ENCODE assay signal across 16 cellular contexts in the genomic region with DNA sequence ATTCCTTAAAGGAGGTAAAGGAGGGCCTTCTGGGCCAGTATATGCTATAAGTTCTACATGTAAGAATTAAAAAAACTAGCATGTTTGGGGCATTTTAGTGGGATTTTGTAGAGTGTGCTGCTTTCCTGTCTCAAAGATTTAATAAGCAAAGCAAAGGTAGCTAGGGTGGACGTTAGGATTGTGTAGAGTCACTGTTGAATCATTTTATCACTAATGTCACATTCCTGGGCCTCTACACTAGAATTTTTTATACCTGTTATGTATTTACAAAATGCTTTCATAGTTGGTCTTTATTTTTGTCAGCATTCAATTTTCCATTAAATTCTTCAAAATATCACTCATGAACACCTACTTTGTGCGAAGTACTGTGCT.
DNase-seq lines count a peak whose midpoint lies in the region; ATAC-seq and TF ChIP-seq lines count a peak whose summit lies in the region.
"Had no signal": no experiment of that assay in that cellular context is flagged by ENCODE, and none has a peak within 500 bp of the region (broad histone marks: within the 10 kb centered on the region; RNA-seq: fewer than 3 reads in every experiment).

No MANE protein-coding gene starts in this region.

- no peaks in the 10 kb centered on the region for H3K27me3 ChIP-seq in DOHH2 (ENCODE audit: control insufficient read depth, low read length)
- no peaks in the 10 kb centered on the region for H3K27me3 ChIP-seq in hepatocyte
- no peaks in the 10 kb centered on the region for H3K27me3 ChIP-seq in thyroid gland

- TF ChIP-seq CTCF in DOHH2 (IDR thresholded peaks at IDR 0.05; ENCODE audit: low read depth, low read length, poor library complexity, severe bottlenecking) (no peak), hepatocyte (IDR thresholded peaks at IDR 0.05; ENCODE audit: poor library complexity) (no peak), thyroid gland (IDR thresholded peaks at IDR 0.05) (no peak)

- WGBS in hepatocyte (ENCODE audit: low lambda C conversion rate, missing lambda C conversion rate) = 75% methylated on average over 2 of the region's 2 CpGs
- WGBS in thyroid gland, 2 donors = 86 to 88% methylated on average over 2 of the region's 2 CpGs

- H3K27ac ChIP-seq in DOHH2 (ENCODE audit: low read depth, low read length) (0 out of 2 replicates have a peak overlapping the region, but pooled peaks have one; percentile 4), hepatocyte (peak overlapping the region; percentile 54), thyroid gland (no peak overlapping the region)
- H3K27ac ChIP-seq: 22Rv1 had no signal

- H3K36me3 Mint-ChIP-seq in activated CD8-positive, alpha-beta memory T cell treated with anti-CD3 and anti-CD28 coated beads, Interleukin-2, amount 10 ng/mL, durations not matched to agents 7 days and 5 days = no peaks in the 10 kb centered on the region

- no peaks in the 10 kb centered on the region for H3K9me2 ChIP-seq in DOHH2 (replicated peaks; ENCODE audit: control insufficient read depth, low read length)
- no peaks in the 10 kb centered on the region for H3K9me2 ChIP-seq in hepatocyte (replicated peaks; ENCODE audit: insufficient read depth)

- H3K36me3 ChIP-seq in DOHH2 (ENCODE audit: control insufficient read depth, low read length) (no peaks in the 10 kb centered on the region), hepatocyte (replicated peaks; ENCODE audit: insufficient read depth, low read depth) (no peaks in the 10 kb centered on the region), thyroid gland (no peaks in the 10 kb centered on the region)

- TF ChIP-seq POLR2A in thyroid gland (IDR thresholded peaks at IDR 0.05) = no peak

- ATAC-seq in GM21717 (IDR thresholded peaks at IDR 0.05; ENCODE audit: unreplicated experiment) (peak; percentile 13), HG03196 (IDR thresholded peaks at IDR 0.05; ENCODE audit: unreplicated experiment) (peak; percentile 18)
- ATAC-seq in activated CD8-positive, alpha-beta memory T cell treated with anti-CD3 and anti-CD28 coated beads, Interleukin-2, amount 10 ng/mL, durations not matched to agents 7 days and 5 days = no peak

- H3K79me2 ChIP-seq in DOHH2 (ENCODE audit: control insufficient read depth, low read length) = no peaks in the 10 kb centered on the region
- H3K79me2 ChIP-seq in hepatocyte = no peaks in the 10 kb centered on the region

- H3K4me3 ChIP-seq in DOHH2 (ENCODE audit: low read length) = peak overlapping the region; percentile 37
- H3K4me3 ChIP-seq in hepatocyte = no peak overlapping the region
- no peak overlapping the region for H3K4me3 ChIP-seq in thyroid gland (replicated peaks in 1 of 3)

- peaks cover 19% of the 10 kb centered on the region for H3K4me1 ChIP-seq in DOHH2 (ENCODE audit: control insufficient read depth, low read length)
- H3K4me1 ChIP-seq in hepatocyte (ENCODE audit: insufficient read depth) = peaks cover 9% of the 10 kb centered on the region
- H3K4me1 ChIP-seq in thyroid gland = no peaks in the 10 kb centered on the region

- H4K20me1 ChIP-seq in DOHH2 (ENCODE audit: control insufficient read depth, insufficient read depth, low read depth, low read length) = no peaks in the 10 kb centered on the region
- no peaks in the 10 kb centered on the region for H4K20me1 ChIP-seq in hepatocyte (ENCODE audit: insufficient read depth, poor library complexity, severe bottlenecking)

- H3K4me2 ChIP-seq in DOHH2 (ENCODE audit: low read length) = peak overlapping the region; percentile 50
- H3K4me2 ChIP-seq in hepatocyte = peak overlapping the region; percentile 52

- DNase-seq in hepatocyte (ENCODE audit: low spot score) (no peak), thyroid gland (no peak), posterior cingulate gyrus (no peak), retina (no peak)
- DNase-seq in activated CD8-positive, alpha-beta memory T cell treated with anti-CD3 and anti-CD28 coated beads, Interleukin-2, amount 10 ng/mL, durations not matched to agents 7 days and 5 days = no peak
- DNase-seq: C1 segment of cervical spinal cord, DMS 273 treated with DMSO at 0.1 percent for 48 hours, NCI-H1105, NCI-H187 treated with DMSO at 0.1 percent for 48 hours, NCI-H2171, NCI-H510A treated with DMSO at 0.1 percent for 48 hours, SHP77 treated with DMSO at 0.1 percent for 48 hours had no signal

- no peak overlapping the region for H3K4me3 Mint-ChIP-seq in activated CD8-positive, alpha-beta memory T cell treated with anti-CD3 and anti-CD28 coated beads, Interleukin-2, amount 10 ng/mL, durations not matched to agents 7 days and 5 days

- H2AFZ ChIP-seq in hepatocyte = no peak overlapping the region

- H3K9me3 Mint-ChIP-seq in activated CD8-positive, alpha-beta memory T cell treated with anti-CD3 and anti-CD28 coated beads, Interleukin-2, amount 10 ng/mL, durations not matched to agents 7 days and 5 days (ENCODE audit: low read depth) = peaks cover 4% of the 10 kb centered on the region

- no peaks in the 10 kb centered on the region for H3K4me1 Mint-ChIP-seq in activated CD8-positive, alpha-beta memory T cell treated with anti-CD3 and anti-CD28 coated beads, Interleukin-2, amount 10 ng/mL, durations not matched to agents 7 days and 5 days

- intact Hi-C loops in thyroid gland (cut with DNase I) (no loop called here), posterior cingulate gyrus (cut with DNase I) (no loop called here)

- H3K9me3 ChIP-seq in DOHH2 (ENCODE audit: control insufficient read depth, insufficient read depth, low read length) (no peaks in the 10 kb centered on the region), hepatocyte (ENCODE audit: low read depth) (no peaks in the 10 kb centered on the region), thyroid gland (no peaks in the 10 kb centered on the region)

- CTCF ChIA-PET in activated CD8-positive, alpha-beta memory T cell treated with anti-CD3 and anti-CD28 coated beads, Interleukin-2, amount 10 ng/mL, durations not matched to agents 7 days and 5 days (lab: Charles Lee) = no interaction called here

- H3K27me3 Mint-ChIP-seq in activated CD8-positive, alpha-beta memory T cell treated with anti-CD3 and anti-CD28 coated beads, Interleukin-2, amount 10 ng/mL, durations not matched to agents 7 days and 5 days = no peaks in the 10 kb centered on the region

- H3F3A ChIP-seq in DOHH2 (ENCODE audit: control insufficient read depth, insufficient read depth) = no peaks in the 10 kb centered on the region

- no peak overlapping the region for H3K27ac Mint-ChIP-seq in activated CD8-positive, alpha-beta memory T cell treated with anti-CD3 and anti-CD28 coated beads, Interleukin-2, amount 10 ng/mL, durations not matched to agents 7 days and 5 days

Comparison
In these comparisons a context has a peak if more than half of its experiments do, and no peak if none do; other contexts are left out.
1. H3K27ac ChIP-seq: peak in DOHH2 (single experiment) and hepatocyte (single experiment); none in thyroid gland (0 of 3).